8 cellular contexts compared by ENCODE assay signal in the genomic region with DNA sequence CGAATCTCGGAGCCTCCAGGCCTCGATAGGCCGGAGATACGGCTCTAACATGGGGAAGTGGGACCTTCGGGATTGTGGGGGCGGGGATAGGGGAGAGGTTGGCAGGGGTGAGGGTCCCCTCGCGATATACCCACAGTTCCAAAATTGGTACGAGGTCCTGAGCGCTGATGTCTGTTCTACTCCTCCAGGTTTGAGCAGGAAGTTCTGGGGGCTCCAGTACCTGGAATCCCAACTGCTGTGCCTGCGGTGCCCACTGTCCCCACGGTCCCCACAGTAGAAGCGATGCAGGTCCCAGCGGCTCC. TPM values are rescaled to one million over a fixed set of nuclear protein-coding genes. Genes with fewer than 3 reads are reported as not detected.
A peak's percentile ranks its signal among the peaks of the same experiment; 100 is the strongest.
DNase-seq lines count a peak whose midpoint lies in the region; ATAC-seq and TF ChIP-seq lines count a peak whose summit lies in the region.

No MANE protein-coding gene starts in this region.

- H3K9me3 ChIP-seq in GM23248 (ENCODE audit: low read depth) = no peaks in the 10 kb centered on the region
- no peaks in the 10 kb centered on the region for H3K9me3 ChIP-seq in SU-DHL-6 (ENCODE audit: insufficient read depth, low read length)
- no peaks in the 10 kb centered on the region for H3K9me3 ChIP-seq in gastroesophageal sphincter
- H3K9me3 ChIP-seq in smooth muscle cell (replicated peaks; ENCODE audit: low read depth) = no peaks in the 10 kb centered on the region

- H3K4me3 ChIP-seq in GM23248 (peak overlapping the region; percentile 87), SU-DHL-6 (ENCODE audit: insufficient read depth, low read length, poor library complexity, severe bottlenecking) (peak overlapping the region; percentile 88), gastroesophageal sphincter (peak overlapping the region; percentile 97 to 99), smooth muscle cell (peak overlapping the region; percentile 94)

- H3K4me2 ChIP-seq in GM23248 (ENCODE audit: unreplicated experiment) = peak overlapping the region; percentile 96
- peak overlapping the region; percentile 73 for H3K4me2 ChIP-seq in SU-DHL-6 (ENCODE audit: low read depth, low read length, poor library complexity, severe bottlenecking)
- peak overlapping the region; percentile 100 for H3K4me2 ChIP-seq in smooth muscle cell

- H3K79me2 ChIP-seq in GM23248 (ENCODE audit: insufficient read depth) (peaks cover 27% of the 10 kb centered on the region), SU-DHL-6 (ENCODE audit: insufficient read depth, low read length) (peaks cover 8% of the 10 kb centered on the region; the same call in 1 of the 2 replicates), smooth muscle cell (ENCODE audit: low read depth) (peaks cover 19% of the 10 kb centered on the region)

- in situ Hi-C loops in GM23248 (cut with MboI) = no loop called here

- H3F3A ChIP-seq in GM23248 (ENCODE audit: insufficient read depth) (no peaks in the 10 kb centered on the region), SU-DHL-6 (ENCODE audit: insufficient read depth) (peaks cover 7% of the 10 kb centered on the region; the same call in 1 of the 2 replicates), smooth muscle cell (ENCODE audit: low read depth) (no peaks in the 10 kb centered on the region)

- intact Hi-C loops in left colon (cut with DNase I, micrococcal nuclease) = no loop called here

- H3K27me3 ChIP-seq in GM23248 (replicated peaks; ENCODE audit: insufficient read depth) (no peaks in the 10 kb centered on the region), SU-DHL-6 (ENCODE audit: low read length) (no peaks in the 10 kb centered on the region), gastroesophageal sphincter (no peaks in the 10 kb centered on the region), smooth muscle cell (ENCODE audit: low read depth) (no peaks in the 10 kb centered on the region)

- H3K9me2 ChIP-seq in GM23248 (ENCODE audit: insufficient read depth) = no peaks in the 10 kb centered on the region
- H3K9me2 ChIP-seq in SU-DHL-6 (replicated peaks; ENCODE audit: insufficient read depth, low read length) = no peaks in the 10 kb centered on the region

- DNase-seq in GM23248 (no peak), smooth muscle cell (lab: John Stamatoyannopoulos, UW; ENCODE audit: unreplicated experiment) (no peak), CD1c-positive myeloid dendritic cell (ENCODE audit: extremely low spot score) (no peak), left colon (no peak), T1000 (lab: John Stamatoyannopoulos, UW) (no peak)

- WGBS in GM23248 (ENCODE audit: low coverage in 1 of 2, low lambda C conversion rate in 2 of 2, missing lambda C conversion rate in 2 of 2), 2 experiments = 1 to 3% methylated on average over 15 of the region's 15 CpGs
- 0% methylated on average over 1 to 2 of the region's 15 CpGs for WGBS in gastroesophageal sphincter (ENCODE audit: low coverage in 1 of 2), 2 donors
- 16% methylated on average over 10 of the region's 15 CpGs for WGBS in smooth muscle cell (ENCODE audit: low lambda C conversion rate)

- H2AFZ ChIP-seq in GM23248 (peak overlapping the region; percentile 83), SU-DHL-6 (ENCODE audit: low read depth, low read length, severe bottlenecking) (peak overlapping the region; percentile 87), smooth muscle cell (ENCODE audit: low read depth) (peak overlapping the region; percentile 89)

- no peak for TF ChIP-seq EP300 in gastroesophageal sphincter (IDR thresholded peaks at IDR 0.05)

- no peak for TF ChIP-seq CTCF in SU-DHL-6 (IDR thresholded peaks at IDR 0.05; ENCODE audit: insufficient read depth, low read length, poor library complexity, severe bottlenecking)
- no peak for TF ChIP-seq CTCF in gastroesophageal sphincter (IDR thresholded peaks at IDR 0.05)
- no peak for TF ChIP-seq CTCF in smooth muscle cell (IDR thresholded peaks at IDR 0.05; ENCODE audit: borderline replicate concordance, insufficient read depth, poor library complexity, severe bottlenecking)

- H3K9ac ChIP-seq in GM23248 = peak overlapping the region; percentile 95
- peak overlapping the region; percentile 91 for H3K9ac ChIP-seq in SU-DHL-6 (ENCODE audit: low read length)
- H3K9ac ChIP-seq in smooth muscle cell (ENCODE audit: low read depth) = peak overlapping the region; percentile 97

- H3K27ac ChIP-seq in GM23248 (peak overlapping the region; percentile 92), SU-DHL-6 (ENCODE audit: low read depth, low read length) (no peak overlapping the region), gastroesophageal sphincter (peak overlapping the region; percentile 87 to 95 (median 92)), smooth muscle cell (ENCODE audit: low read depth) (peak overlapping the region; percentile 75)

- H3K4me1 ChIP-seq in GM23248 (ENCODE audit: insufficient read depth) (peaks cover 6% of the 10 kb centered on the region; the same call in 1 of the 2 replicates), gastroesophageal sphincter (peaks cover 2 to 31% (median 6%) of the 10 kb centered on the region in 3 donors), smooth muscle cell (ENCODE audit: low read depth) (peaks cover 13% of the 10 kb centered on the region)

- H3K36me3 ChIP-seq in GM23248 (ENCODE audit: low read depth) (peaks cover 16% of the 10 kb centered on the region; the same call in 1 of the 2 replicates), SU-DHL-6 (ENCODE audit: low read length) (no peaks in the 10 kb centered on the region), gastroesophageal sphincter (peaks cover 0 to 42% of the 10 kb centered on the region in 2 donors), smooth muscle cell (ENCODE audit: low read depth) (no peaks in the 10 kb centered on the region)

- H4K20me1 ChIP-seq in GM23248 (ENCODE audit: insufficient read depth) = no peaks in the 10 kb centered on the region
- H4K20me1 ChIP-seq in SU-DHL-6 (ENCODE audit: low read depth, low read length) = no peaks in the 10 kb centered on the region
- no peaks in the 10 kb centered on the region for H4K20me1 ChIP-seq in smooth muscle cell (ENCODE audit: low read depth)

- no peak for TF ChIP-seq POLR2A in gastroesophageal sphincter (IDR thresholded peaks at IDR 0.05)

- ATAC-seq in gastroesophageal sphincter (no peak), HG03135 (IDR thresholded peaks at IDR 0.05; ENCODE audit: unreplicated experiment) (no peak), left colon (no peak)

RNA-seq across cellular contexts. Expression of gene RBM42, which starts 0.4 kb away (rescaled TPM):
- total RNA-seq in GM23248 (2014; rRNA removed; shearing (Covaris generic)) = 57.3 and 74.7 TPM in 2 replicates
- polyA plus RNA-seq in GM23248 (2016; fragmentation: Nextera tagmentation; extraction: Ambion mirVana) = 82.5 and 86.2 TPM in 2 replicates
- 10 to 100 TPM; 66.1 to 98.0 (median 72.8) TPM for total RNA-seq in gastroesophageal sphincter
- total RNA-seq in smooth muscle cell = 37.2 and 42.4 TPM in 2 replicates
- 143 and 155 TPM in 2 replicates for polyA plus RNA-seq in smooth muscle cell
- total RNA-seq in left colon = 10 to 100 TPM; 66.5 to 73.7 TPM

RNA-seq across cellular contexts. Expression of gene ETV2, which starts 12.3 kb away (rescaled TPM):
- total RNA-seq in GM23248 (2014; rRNA removed; shearing (Covaris generic)) = not detected in 2 replicates
- polyA plus RNA-seq in GM23248 (2016; fragmentation: Nextera tagmentation; extraction: Ambion mirVana) (0.91 and 0.93 TPM in 2 replicates), smooth muscle cell (2.9 and 3.8 TPM in 2 replicates)
- total RNA-seq in gastroesophageal sphincter (not detected), smooth muscle cell (not detected in 2 replicates), left colon (1 to 10 TPM in 1 of 2 donors, under 1 TPM in 1; 0.87 to 1.7 TPM)

RNA-seq across cellular contexts. Expression of gene HAUS5, which starts 16.7 kb away (rescaled TPM):
- 8.5 and 10.1 TPM in 2 replicates for total RNA-seq in GM23248 (2014; rRNA removed; shearing (Covaris generic))
- polyA plus RNA-seq in GM23248 (2016; fragmentation: Nextera tagmentation; extraction: Ambion mirVana) (7.4 and 9.6 TPM in 2 replicates), smooth muscle cell (14.0 and 15.8 TPM in 2 replicates)
- total RNA-seq in gastroesophageal sphincter (1 to 10 TPM; 3.9 to 8.7 (median 6.2) TPM), smooth muscle cell (6.3 and 6.4 TPM in 2 replicates), left colon (1 to 10 TPM; 5.0 to 7.7 TPM)

RNA-seq across cellular contexts. Expression of gene COX6B1, which starts 18.8 kb away (rescaled TPM):
- 328 and 423 TPM in 2 replicates for total RNA-seq in GM23248 (2014; rRNA removed; shearing (Covaris generic))
- polyA plus RNA-seq in GM23248 (2016; fragmentation: Nextera tagmentation; extraction: Ambion mirVana) = 448 and 472 TPM in 2 replicates
- 100 to 1,000 TPM; 403 to 607 (median 414) TPM for total RNA-seq in gastroesophageal sphincter
- 521 and 971 TPM in 2 replicates for total RNA-seq in smooth muscle cell
- 622 and 683 TPM in 2 replicates for polyA plus RNA-seq in smooth muscle cell
- total RNA-seq in left colon = 100 to 1,000 TPM; 725 to 901 TPM

RNA-seq across cellular contexts. Expression of gene UPK1A, which starts 37.0 kb away (rescaled TPM):
- total RNA-seq in GM23248 (2014; rRNA removed; shearing (Covaris generic)) = not detected in 2 replicates
- polyA plus RNA-seq in GM23248 (2016; fragmentation: Nextera tagmentation; extraction: Ambion mirVana) (not detected in 2 replicates), smooth muscle cell (1.0 TPM in 1 of 2 replicates, not detected in the other)
- total RNA-seq in gastroesophageal sphincter (not detected), smooth muscle cell (4.2 TPM in 1 of 2 replicates, not detected in the other), left colon (under 1 TPM; 0.20 to 0.27 TPM)
